Comparison of ENCODE assay signal across 23 cellular contexts in the genomic region with DNA sequence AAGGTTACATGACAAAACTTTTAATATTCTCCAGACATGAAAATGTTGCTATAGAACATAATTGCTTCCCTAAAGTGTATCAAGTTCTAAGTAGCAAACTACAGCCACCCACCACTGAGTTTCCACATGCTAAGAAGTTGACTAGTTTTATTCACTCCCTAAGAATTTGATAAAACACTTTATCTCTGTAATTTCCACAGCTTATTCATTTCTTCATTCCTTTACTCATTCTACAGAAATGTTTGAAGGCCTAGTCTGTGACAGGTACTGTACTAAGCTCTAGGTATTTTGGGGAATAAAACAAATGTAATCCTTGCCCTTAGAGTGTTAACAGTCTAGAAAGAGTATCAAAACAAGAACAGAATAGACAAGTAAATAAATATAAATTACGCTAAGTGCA.
"Had no signal": no experiment of that assay in that cellular context is flagged by ENCODE, and none has a peak within 500 bp of the region (broad histone marks: within the 10 kb centered on the region; RNA-seq: fewer than 3 reads in every experiment).

No MANE protein-coding gene starts in this region.

- H3K36me3 Mint-ChIP-seq: immature natural killer cell had no signal

- ATAC-seq: effector memory CD8-positive, alpha-beta T cell; foreskin keratinocyte; gastroesophageal sphincter; heart left ventricle; left lung; left ventricle myocardium superior; lower lobe of right lung; naive thymus-derived CD4-positive, alpha-beta T cell had no signal

- DNase-seq: colonic mucosa; cortex of kidney; effector CD8-positive, alpha-beta T cell; effector memory CD8-positive, alpha-beta T cell; foreskin keratinocyte; heart left ventricle; hypothalamus; immature natural killer cell; left cardiac atrium; left lung; left ventricle myocardium superior; lower lobe of right lung; mesenchymal stem cell; midbrain; naive thymus-derived CD4-positive, alpha-beta T cell had no signal

- H3K36me3 ChIP-seq: colonic mucosa, esophagus muscularis mucosa, gastroesophageal sphincter, heart left ventricle, left lung, lower lobe of right lung had no signal

- H3K4me3 ChIP-seq: colonic mucosa, esophagus muscularis mucosa, gastroesophageal sphincter, heart left ventricle, hepatocyte, left lung, lower lobe of right lung had no signal

- H3K79me2 ChIP-seq: hepatocyte had no signal

- H3K27ac Mint-ChIP-seq: dendritic cell treated with granulocyte-macrophage colony-stimulating factor and Interleukin-4, amounts not matched to agents 40 ng/mL and 50 ng/mL, for 4 days; effector memory CD8-positive, alpha-beta T cell; immature natural killer cell; naive thymus-derived CD4-positive, alpha-beta T cell had no signal

- H3K9me3 ChIP-seq: colonic mucosa, lower lobe of right lung had no signal

- H3K9me3 Mint-ChIP-seq: dendritic cell treated with granulocyte-macrophage colony-stimulating factor and Interleukin-4, amounts not matched to agents 40 ng/mL and 50 ng/mL, for 4 days; effector memory CD8-positive, alpha-beta T cell had no signal

- H3K27me3 ChIP-seq: colonic mucosa, hepatocyte, left lung had no signal

- H3K4me1 ChIP-seq: colonic mucosa, esophagus muscularis mucosa, foreskin keratinocyte, gastroesophageal sphincter, heart left ventricle, left lung, lower lobe of right lung had no signal

- H2AFZ ChIP-seq: hepatocyte had no signal

- H3K27me3 Mint-ChIP-seq: dendritic cell treated with granulocyte-macrophage colony-stimulating factor and Interleukin-4, amounts not matched to agents 40 ng/mL and 50 ng/mL, for 4 days had no signal

- FAIRE-seq: endothelial cell of umbilical vein, frontal cortex, islet of Langerhans, keratinocyte had no signal

- H3K4me2 ChIP-seq: hepatocyte had no signal

- H3K4me3 Mint-ChIP-seq: dendritic cell treated with granulocyte-macrophage colony-stimulating factor and Interleukin-4, amounts not matched to agents 40 ng/mL and 50 ng/mL, for 4 days; effector memory CD8-positive, alpha-beta T cell; immature natural killer cell had no signal

- H3K27ac ChIP-seq: colonic mucosa, esophagus muscularis mucosa, foreskin keratinocyte, gastroesophageal sphincter, heart left ventricle, hepatocyte, left lung, lower lobe of right lung had no signal
